In genomic region chr11:82450996-82451395, GRCh38 we compare ENCODE assay signal across 26 cellular contexts.
"Had no signal": no experiment of that assay in that cellular context is flagged by ENCODE, and none has a peak within 500 bp of the region (broad histone marks: within the 10 kb centered on the region; RNA-seq: fewer than 3 reads in every experiment).

No MANE protein-coding gene starts in this region.

- H3K4me1 ChIP-seq: esophagus squamous epithelium, gastrocnemius medialis, heart right ventricle, left lung, lower lobe of right lung had no signal

- ATAC-seq: effector memory CD8-positive, alpha-beta T cell; esophagus mucosa; gastrocnemius medialis; heart right ventricle; left cardiac atrium; left lung; left ventricle myocardium superior; lower lobe of right lung; mucosa of descending colon; naive thymus-derived CD8-positive, alpha-beta T cell had no signal

- DNase-seq: cortex of kidney; effector CD8-positive, alpha-beta T cell; effector memory CD8-positive, alpha-beta T cell; endodermal cell; erythroblast; esophagus squamous epithelium; foreskin fibroblast; foreskin melanocyte; gastrocnemius medialis; glutamatergic neuron; head of caudate nucleus; heart right ventricle; hippocampal formation; left cardiac atrium; left lung; left ventricle myocardium superior; lower lobe of right lung; mesenchymal stem cell; mucosa of descending colon; naive B cell; naive thymus-derived CD8-positive, alpha-beta T cell had no signal

- H3K36me3 ChIP-seq: esophagus squamous epithelium, gastrocnemius medialis, heart right ventricle, left lung, lower lobe of right lung had no signal

- H3K9me3 ChIP-seq: esophagus squamous epithelium, gastrocnemius medialis, heart right ventricle, left lung, lower lobe of right lung, mucosa of descending colon had no signal

- H3K27me3 ChIP-seq: esophagus squamous epithelium, gastrocnemius medialis, heart right ventricle, left lung had no signal

- FAIRE-seq: endometrium, islet of Langerhans, keratinocyte had no signal

- H3K27ac ChIP-seq: epithelial cell of prostate, esophagus squamous epithelium, gastrocnemius medialis, heart right ventricle, left lung, lower lobe of right lung had no signal

- H3K4me3 ChIP-seq: esophagus squamous epithelium, gastrocnemius medialis, heart right ventricle, left lung, lower lobe of right lung, mucosa of descending colon had no signal
